1 cellular context compared by ENCODE assay signal in the genomic region with DNA sequence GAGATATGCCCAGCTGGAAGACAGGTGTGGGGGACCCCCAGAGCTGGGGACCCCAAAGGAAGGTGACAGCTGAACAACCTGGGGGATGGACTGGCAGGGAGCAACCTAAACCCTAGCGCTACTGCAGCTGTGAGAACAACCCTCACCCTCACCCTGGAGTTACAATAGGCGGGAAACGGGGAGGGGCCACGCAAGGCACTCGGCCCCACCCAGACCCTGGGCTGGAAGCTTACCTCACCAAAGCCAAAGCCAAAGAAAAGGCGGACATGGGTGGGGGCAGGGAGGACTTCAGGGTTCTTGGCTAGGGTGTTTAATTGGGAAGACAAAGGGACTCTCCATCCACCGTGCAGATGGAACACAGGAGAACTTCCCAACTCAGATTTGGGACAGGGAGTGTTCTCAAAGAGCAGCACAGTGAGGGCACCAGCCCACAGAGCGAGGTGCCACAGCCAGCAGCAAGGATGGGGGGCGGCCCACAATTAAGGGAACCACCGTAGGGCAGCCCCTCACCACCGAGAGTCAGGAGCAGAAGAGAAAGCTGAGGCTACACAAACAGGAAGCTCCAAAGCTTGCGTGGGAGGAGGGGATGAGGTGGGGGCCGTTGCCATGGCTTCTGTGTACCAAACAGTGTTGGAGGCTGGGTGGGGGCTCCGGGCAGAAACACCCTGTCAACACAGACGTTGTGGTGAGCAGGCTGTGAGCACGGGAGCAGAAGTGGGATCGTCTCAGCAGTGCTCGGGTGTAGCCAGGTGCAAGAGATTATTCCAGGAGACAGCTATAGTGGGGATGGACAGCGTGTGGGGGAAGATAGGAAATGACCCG.
TF ChIP-seq lines count a peak whose summit lies in the region.

No MANE protein-coding gene starts in this region.

TF ChIP-seq in K562, 482 proteins besides CTCF, POLR2A, EP300 and RAD21 (continued from another document and continues in another):
- TF ChIP-seq NCOA1 (IDR thresholded peaks at IDR 0.05; ENCODE audit: low read depth) (0 out of 2 replicates have a peak, but pooled peaks have one; percentile 35), DPF2 (IDR thresholded peaks at IDR 0.05) (peak; percentile 46; the same call in 1 of the 2 replicates), GATA2 (CRISPR knock-in tag; IDR thresholded peaks at IDR 0.05) (no peak), RCOR1 (IDR thresholded peaks at IDR 0.05; ENCODE audit: borderline replicate concordance in 1 of 2, low read depth in 2 of 2, low read length in 2 of 2) (no peak), SMARCA5 (IDR thresholded peaks at IDR 0.05) (peak; percentile 23; the same call in 1 of the 2 replicates), ZNF77 (CRISPR knock-in tag; IDR thresholded peaks at IDR 0.05) (no peak), SMARCC2 (IDR thresholded peaks at IDR 0.05; ENCODE audit: low read depth) (no peak), ARID1B (IDR thresholded peaks at IDR 0.05) (peak; percentile 69), SIX5 (IDR thresholded peaks at IDR 0.05; ENCODE audit: borderline replicate concordance in 1 of 2, insufficient read depth in 1 of 2, low read depth in 1 of 2, low read length in 2 of 2) (no peak), ZNF785 (CRISPR knock-in tag; IDR thresholded peaks at IDR 0.05) (no peak), CAMTA2 (CRISPR knock-in tag; conservative IDR thresholded peaks at IDR 0.05) (no peak), MEIS2 (IDR thresholded peaks at IDR 0.05; ENCODE audit: partially characterized antibody) (peak; percentile 40), SIN3A (IDR thresholded peaks at IDR 0.05; ENCODE audit: borderline replicate concordance in 2 of 2, control insufficient read depth in 1 of 2, low read depth in 2 of 2, low read length in 2 of 2) (peak in 1 of 2 experiments; percentile 35; a peak in 2 of 4 replicates), PML (IDR thresholded peaks at IDR 0.05; ENCODE audit: low read length) (no peak)
- TF ChIP-seq, protein P1, sequence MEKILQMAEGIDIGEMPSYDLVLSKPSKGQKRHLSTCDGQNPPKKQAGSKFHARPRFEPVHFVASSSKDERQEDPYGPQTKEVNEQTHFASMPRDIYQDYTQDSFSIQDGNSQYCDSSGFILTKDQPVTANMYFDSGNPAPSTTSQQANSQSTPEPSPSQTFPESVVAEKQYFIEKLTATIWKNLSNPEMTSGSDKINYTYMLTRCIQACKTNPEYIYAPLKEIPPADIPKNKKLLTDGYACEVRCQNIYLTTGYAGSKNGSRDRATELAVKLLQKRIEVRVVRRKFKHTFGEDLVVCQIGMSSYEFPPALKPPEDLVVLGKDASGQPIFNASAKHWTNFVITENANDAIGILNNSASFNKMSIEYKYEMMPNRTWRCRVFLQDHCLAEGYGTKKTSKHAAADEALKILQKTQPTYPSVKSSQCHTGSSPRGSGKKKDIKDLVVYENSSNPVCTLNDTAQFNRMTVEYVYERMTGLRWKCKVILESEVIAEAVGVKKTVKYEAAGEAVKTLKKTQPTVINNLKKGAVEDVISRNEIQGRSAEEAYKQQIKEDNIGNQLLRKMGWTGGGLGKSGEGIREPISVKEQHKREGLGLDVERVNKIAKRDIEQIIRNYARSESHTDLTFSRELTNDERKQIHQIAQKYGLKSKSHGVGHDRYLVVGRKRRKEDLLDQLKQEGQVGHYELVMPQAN (IDR thresholded peaks at IDR 0.05; ENCODE audit: borderline replicate concordance): peak; percentile 53; the same call in 1 of the 2 replicates
- TF ChIP-seq, protein P2, sequence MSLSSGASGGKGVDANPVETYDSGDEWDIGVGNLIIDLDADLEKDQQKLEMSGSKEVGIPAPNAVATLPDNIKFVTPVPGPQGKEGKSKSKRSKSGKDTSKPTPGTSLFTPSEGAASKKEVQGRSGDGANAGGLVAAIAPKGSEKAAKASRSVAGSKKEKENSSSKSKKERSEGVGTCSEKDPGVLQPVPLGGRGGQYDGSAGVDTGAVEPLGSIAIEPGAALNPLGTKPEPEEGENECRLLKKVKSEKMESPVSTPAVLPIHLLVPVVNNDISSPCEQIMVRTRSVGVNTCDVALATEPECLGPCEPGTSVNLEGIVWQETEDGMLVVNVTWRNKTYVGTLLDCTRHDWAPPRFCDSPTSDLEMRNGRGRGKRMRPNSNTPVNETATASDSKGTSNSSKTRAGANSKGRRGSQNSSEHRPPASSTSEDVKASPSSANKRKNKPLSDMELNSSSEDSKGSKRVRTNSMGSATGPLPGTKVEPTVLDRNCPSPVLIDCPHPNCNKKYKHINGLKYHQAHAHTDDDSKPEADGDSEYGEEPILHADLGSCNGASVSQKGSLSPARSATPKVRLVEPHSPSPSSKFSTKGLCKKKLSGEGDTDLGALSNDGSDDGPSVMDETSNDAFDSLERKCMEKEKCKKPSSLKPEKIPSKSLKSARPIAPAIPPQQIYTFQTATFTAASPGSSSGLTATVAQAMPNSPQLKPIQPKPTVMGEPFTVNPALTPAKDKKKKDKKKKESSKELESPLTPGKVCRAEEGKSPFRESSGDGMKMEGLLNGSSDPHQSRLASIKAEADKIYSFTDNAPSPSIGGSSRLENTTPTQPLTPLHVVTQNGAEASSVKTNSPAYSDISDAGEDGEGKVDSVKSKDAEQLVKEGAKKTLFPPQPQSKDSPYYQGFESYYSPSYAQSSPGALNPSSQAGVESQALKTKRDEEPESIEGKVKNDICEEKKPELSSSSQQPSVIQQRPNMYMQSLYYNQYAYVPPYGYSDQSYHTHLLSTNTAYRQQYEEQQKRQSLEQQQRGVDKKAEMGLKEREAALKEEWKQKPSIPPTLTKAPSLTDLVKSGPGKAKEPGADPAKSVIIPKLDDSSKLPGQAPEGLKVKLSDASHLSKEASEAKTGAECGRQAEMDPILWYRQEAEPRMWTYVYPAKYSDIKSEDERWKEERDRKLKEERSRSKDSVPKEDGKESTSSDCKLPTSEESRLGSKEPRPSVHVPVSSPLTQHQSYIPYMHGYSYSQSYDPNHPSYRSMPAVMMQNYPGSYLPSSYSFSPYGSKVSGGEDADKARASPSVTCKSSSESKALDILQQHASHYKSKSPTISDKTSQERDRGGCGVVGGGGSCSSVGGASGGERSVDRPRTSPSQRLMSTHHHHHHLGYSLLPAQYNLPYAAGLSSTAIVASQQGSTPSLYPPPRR (CRISPR knock-in tag; IDR thresholded peaks at IDR 0.05; ENCODE audit: borderline replicate concordance): peak; percentile 6; the same call in 1 of the 2 replicates
- TF ChIP-seq, protein P3, sequence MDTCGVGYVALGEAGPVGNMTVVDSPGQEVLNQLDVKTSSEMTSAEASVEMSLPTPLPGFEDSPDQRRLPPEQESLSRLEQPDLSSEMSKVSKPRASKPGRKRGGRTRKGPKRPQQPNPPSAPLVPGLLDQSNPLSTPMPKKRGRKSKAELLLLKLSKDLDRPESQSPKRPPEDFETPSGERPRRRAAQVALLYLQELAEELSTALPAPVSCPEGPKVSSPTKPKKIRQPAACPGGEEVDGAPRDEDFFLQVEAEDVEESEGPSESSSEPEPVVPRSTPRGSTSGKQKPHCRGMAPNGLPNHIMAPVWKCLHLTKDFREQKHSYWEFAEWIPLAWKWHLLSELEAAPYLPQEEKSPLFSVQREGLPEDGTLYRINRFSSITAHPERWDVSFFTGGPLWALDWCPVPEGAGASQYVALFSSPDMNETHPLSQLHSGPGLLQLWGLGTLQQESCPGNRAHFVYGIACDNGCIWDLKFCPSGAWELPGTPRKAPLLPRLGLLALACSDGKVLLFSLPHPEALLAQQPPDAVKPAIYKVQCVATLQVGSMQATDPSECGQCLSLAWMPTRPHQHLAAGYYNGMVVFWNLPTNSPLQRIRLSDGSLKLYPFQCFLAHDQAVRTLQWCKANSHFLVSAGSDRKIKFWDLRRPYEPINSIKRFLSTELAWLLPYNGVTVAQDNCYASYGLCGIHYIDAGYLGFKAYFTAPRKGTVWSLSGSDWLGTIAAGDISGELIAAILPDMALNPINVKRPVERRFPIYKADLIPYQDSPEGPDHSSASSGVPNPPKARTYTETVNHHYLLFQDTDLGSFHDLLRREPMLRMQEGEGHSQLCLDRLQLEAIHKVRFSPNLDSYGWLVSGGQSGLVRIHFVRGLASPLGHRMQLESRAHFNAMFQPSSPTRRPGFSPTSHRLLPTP (IDR thresholded peaks at IDR 0.05; ENCODE audit: borderline replicate concordance, extremely low read depth, insufficient read length): no peak
- TF ChIP-seq, protein P4, sequence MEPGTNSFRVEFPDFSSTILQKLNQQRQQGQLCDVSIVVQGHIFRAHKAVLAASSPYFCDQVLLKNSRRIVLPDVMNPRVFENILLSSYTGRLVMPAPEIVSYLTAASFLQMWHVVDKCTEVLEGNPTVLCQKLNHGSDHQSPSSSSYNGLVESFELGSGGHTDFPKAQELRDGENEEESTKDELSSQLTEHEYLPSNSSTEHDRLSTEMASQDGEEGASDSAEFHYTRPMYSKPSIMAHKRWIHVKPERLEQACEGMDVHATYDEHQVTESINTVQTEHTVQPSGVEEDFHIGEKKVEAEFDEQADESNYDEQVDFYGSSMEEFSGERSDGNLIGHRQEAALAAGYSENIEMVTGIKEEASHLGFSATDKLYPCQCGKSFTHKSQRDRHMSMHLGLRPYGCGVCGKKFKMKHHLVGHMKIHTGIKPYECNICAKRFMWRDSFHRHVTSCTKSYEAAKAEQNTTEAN (CRISPR knock-in tag; IDR thresholded peaks at IDR 0.05): peak; percentile 76; the same call in 1 of the 2 replicates
- TF ChIP-seq, protein P5, sequence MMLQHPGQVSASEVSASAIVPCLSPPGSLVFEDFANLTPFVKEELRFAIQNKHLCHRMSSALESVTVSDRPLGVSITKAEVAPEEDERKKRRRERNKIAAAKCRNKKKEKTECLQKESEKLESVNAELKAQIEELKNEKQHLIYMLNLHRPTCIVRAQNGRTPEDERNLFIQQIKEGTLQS (IDR thresholded peaks at IDR 0.05): peak; percentile 33
- TF ChIP-seq, protein P5 (CRISPR knock-in tag; conservative IDR thresholded peaks at IDR 0.05): no peak; the same call in 1 of the 2 replicates
- TF ChIP-seq, protein P6, sequence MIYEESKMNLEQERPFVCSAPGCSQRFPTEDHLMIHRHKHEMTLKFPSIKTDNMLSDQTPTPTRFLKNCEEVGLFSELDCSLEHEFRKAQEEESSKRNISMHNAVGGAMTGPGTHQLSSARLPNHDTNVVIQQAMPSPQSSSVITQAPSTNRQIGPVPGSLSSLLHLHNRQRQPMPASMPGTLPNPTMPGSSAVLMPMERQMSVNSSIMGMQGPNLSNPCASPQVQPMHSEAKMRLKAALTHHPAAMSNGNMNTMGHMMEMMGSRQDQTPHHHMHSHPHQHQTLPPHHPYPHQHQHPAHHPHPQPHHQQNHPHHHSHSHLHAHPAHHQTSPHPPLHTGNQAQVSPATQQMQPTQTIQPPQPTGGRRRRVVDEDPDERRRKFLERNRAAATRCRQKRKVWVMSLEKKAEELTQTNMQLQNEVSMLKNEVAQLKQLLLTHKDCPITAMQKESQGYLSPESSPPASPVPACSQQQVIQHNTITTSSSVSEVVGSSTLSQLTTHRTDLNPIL (CRISPR knock-in tag; IDR thresholded peaks at IDR 0.05): 0 out of 2 replicates have a peak, but pooled peaks have one; percentile 23
- TF ChIP-seq, protein P7, sequence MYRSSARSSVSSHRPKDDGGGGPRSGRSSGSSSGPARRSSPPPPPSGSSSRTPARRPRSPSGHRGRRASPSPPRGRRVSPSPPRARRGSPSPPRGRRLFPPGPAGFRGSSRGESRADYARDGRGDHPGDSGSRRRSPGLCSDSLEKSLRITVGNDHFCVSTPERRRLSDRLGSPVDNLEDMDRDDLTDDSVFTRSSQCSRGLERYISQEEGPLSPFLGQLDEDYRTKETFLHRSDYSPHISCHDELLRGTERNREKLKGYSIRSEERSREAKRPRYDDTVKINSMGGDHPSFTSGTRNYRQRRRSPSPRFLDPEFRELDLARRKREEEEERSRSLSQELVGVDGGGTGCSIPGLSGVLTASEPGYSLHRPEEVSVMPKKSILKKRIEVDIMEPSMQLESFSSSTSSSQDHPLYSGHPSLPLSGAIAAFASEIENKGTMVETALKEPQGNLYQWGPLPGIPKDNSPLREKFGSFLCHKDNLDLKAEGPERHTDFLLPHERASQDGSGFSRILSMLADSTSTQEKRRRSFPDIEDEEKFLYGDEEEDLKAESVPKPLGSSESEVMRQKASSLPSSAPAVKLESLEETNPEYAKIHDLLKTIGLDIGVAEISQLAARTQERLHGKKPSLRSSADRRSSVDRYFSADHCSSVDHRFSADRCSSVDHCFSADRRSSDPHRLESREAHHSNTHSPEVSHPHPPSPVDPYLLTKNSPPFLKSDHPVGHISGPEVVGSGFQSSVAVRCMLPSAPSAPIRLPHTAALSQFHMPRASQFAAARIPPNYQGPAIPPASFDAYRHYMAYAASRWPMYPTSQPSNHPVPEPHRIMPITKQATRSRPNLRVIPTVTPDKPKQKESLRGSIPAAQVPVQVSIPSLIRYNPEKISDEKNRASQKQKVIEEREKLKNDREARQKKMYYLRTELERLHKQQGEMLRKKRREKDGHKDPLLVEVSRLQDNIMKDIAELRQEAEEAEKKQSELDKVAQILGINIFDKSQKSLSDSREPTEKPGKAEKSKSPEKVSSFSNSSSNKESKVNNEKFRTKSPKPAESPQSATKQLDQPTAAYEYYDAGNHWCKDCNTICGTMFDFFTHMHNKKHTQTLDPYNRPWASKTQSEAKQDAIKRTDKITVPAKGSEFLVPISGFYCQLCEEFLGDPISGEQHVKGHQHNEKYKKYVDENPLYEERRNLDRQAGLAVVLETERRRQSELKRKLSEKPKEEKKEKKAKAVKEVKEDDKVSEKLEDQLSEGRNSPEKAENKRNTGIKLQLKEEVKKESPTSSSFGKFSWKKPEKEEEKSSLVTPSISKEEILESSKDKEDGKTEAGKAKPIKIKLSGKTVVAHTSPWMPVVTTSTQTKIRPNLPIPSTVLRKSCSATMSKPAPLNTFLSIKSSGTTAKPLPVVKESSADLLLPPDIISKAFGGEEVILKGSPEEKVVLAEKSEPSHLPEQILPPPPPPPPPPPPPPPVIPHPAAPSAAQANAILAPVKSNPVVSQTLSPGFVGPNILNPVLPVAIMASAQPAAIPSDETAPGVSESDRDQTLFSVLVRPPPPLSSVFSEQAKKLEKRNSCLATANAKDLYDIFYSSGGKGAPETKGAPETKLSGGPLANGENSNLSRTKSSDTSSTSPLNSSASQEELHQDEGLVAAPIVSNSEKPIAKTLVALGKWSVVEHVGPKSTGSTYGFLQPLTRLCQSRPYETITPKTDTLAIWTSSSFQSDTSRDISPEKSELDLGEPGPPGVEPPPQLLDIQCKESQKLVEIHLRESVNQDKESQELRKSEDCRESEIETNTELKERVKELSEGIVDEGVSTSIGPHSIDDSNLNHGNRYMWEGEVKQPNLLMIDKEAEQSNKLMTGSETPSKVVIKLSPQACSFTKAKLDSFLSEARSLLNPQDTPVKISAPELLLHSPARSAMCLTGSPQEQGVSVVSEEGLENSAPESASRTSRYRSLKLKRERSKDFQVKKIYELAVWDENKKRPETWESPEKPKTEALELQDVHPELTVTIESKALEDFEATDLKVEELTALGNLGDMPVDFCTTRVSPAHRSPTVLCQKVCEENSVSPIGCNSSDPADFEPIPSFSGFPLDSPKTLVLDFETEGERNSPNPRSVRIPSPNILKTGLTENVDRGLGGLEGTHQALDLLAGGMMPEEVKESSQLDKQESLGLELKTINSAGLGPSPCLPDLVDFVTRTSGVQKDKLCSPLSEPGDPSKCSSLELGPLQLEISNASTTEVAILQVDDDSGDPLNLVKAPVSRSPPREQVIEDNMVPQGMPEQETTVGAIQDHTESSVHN (IDR thresholded peaks at IDR 0.05; ENCODE audit: borderline replicate concordance in 1 of 2, low read depth in 1 of 2): peak in 1 of 2 experiments; percentile 77; a peak in 2 of 4 replicates
- TF ChIP-seq, protein P8, sequence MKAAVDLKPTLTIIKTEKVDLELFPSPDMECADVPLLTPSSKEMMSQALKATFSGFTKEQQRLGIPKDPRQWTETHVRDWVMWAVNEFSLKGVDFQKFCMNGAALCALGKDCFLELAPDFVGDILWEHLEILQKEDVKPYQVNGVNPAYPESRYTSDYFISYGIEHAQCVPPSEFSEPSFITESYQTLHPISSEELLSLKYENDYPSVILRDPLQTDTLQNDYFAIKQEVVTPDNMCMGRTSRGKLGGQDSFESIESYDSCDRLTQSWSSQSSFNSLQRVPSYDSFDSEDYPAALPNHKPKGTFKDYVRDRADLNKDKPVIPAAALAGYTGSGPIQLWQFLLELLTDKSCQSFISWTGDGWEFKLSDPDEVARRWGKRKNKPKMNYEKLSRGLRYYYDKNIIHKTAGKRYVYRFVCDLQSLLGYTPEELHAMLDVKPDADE (conservative IDR thresholded peaks at IDR 0.05; ENCODE audit: control insufficient read depth, low read depth, low read length): peak; percentile 84; the same call in 1 of the 2 replicates
